ENCODE assay signal across 8 cellular contexts in genomic region chr5:132227485-132228240, GRCh38. TPM values are rescaled to one million over a fixed set of nuclear protein-coding genes. Genes with fewer than 3 reads are reported as not detected.
DNase-seq lines count a peak whose midpoint lies in the region; ATAC-seq and TF ChIP-seq lines count a peak whose summit lies in the region.

P4HA2 (minus strand) TSS chr5:132227853; CDS start chr5:132218626, 9,227 bp downstream.

- H3K27ac ChIP-seq in Peyer's patch (peak within 1 kb of the TSS; percentile 73 to 95 (median 92)), adipose tissue (ENCODE audit: low read depth, low read length) (peak within 1 kb of the TSS; percentile 62), urinary bladder (ENCODE audit: low read depth) (peak within 1 kb of the TSS; percentile 78)

- no peaks in the 10 kb centered on the region for H3K9me3 Mint-ChIP-seq in Calu3 (ENCODE audit: low read depth, unreplicated experiment)

- 0 to 1% (median 1%) methylated on average over 51 to 91 of the region's 92 CpGs for WGBS in adipose tissue, 3 donors
- WGBS in urinary bladder: 1% methylated on average over 92 of the region's 92 CpGs

- no peak for TF ChIP-seq CTCF in Calu3 (IDR thresholded peaks at IDR 0.05; ENCODE audit: unreplicated experiment)
- TF ChIP-seq CTCF in Peyer's patch (IDR thresholded peaks at IDR 0.05): peak in 3 of 6 experiments; percentile 1 to 56 (median 45)

- ATAC-seq in GM19452 (IDR thresholded peaks at IDR 0.05; ENCODE audit: unreplicated experiment) (peak; percentile 96), HG03520 (IDR thresholded peaks at IDR 0.05; ENCODE audit: unreplicated experiment) (peak; percentile 81), Right ventricle myocardium superior (ENCODE audit: poor library complexity) (peak; percentile 91)

- peak within 1 kb of the TSS; percentile 76 for H3K4me3 Mint-ChIP-seq in Calu3 (ENCODE audit: low read depth, unreplicated experiment)

- TF ChIP-seq POLR2A in Peyer's patch (IDR thresholded peaks at IDR 0.05): peak; percentile 86 to 94

- no peaks in the 10 kb centered on the region for H3K9me3 ChIP-seq in Peyer's patch

- H3K4me3 ChIP-seq in Peyer's patch (peak within 1 kb of the TSS; percentile 71 to 84 (median 76)), urinary bladder (ENCODE audit: low read depth, low read length) (peak within 1 kb of the TSS; percentile 67)

- H3K36me3 Mint-ChIP-seq in Calu3 (ENCODE audit: insufficient read depth, unreplicated experiment): peaks cover 16% of the 10 kb centered on the region

- H3K36me3 ChIP-seq in Peyer's patch: no peaks in the 10 kb centered on the region
- H3K36me3 ChIP-seq in urinary bladder (ENCODE audit: insufficient read depth): no peaks in the 10 kb centered on the region

- CTCF ChIA-PET in Calu3 (lab: Charles Lee): interaction anchor here (0.6 to 2.3 kb wide), 10 partner anchors 10 to 582 kb away, joined by 3 to 12 read pairs (median 4); no protein-coding TSS in a partner anchor

- H3K27ac Mint-ChIP-seq in Calu3 (ENCODE audit: unreplicated experiment): no peak within 1 kb of the TSS

- no TSS peak for BruUV-seq in Calu3 (replicated peaks; lab: Mats Ljungman, UMichigan)

- no peaks in the 10 kb centered on the region for H3K27me3 ChIP-seq in Peyer's patch

- peaks cover 3 to 39% (median 10%) of the 10 kb centered on the region in 4 donors for H3K4me1 ChIP-seq in Peyer's patch
- H3K4me1 ChIP-seq in urinary bladder (ENCODE audit: insufficient read depth): no peaks in the 10 kb centered on the region

- H3K27me3 Mint-ChIP-seq in Calu3 (ENCODE audit: unreplicated experiment): peaks cover 18% of the 10 kb centered on the region

- intact Hi-C loops in Calu3 (cut with micrococcal nuclease; ENCODE audit: unreplicated experiment): no loop called here
- intact Hi-C loops in Right ventricle myocardium superior (cut with DNase I): no loop called here

- DNase-seq in Calu3: peak; percentile 92
- DNase-seq in Peyer's patch: peak; percentile 46 to 91 (median 91)
- peak; percentile 91 for DNase-seq in Right ventricle myocardium superior
- peak; percentile 62 for DNase-seq in occipital lobe (lab: John Stamatoyannopoulos, UW)

- H3K4me1 Mint-ChIP-seq in Calu3 (ENCODE audit: low read depth, unreplicated experiment): peaks cover 25% of the 10 kb centered on the region

RNA-seq across cellular contexts. Expression of gene P4HA2, which starts in this region (rescaled TPM):
- total RNA-seq in Calu3 (2022) (45.1 and 51.8 TPM in 2 replicates), Peyer's patch (10 to 100 TPM; 21.5 to 81.4 (median 51.2) TPM), Right ventricle myocardium superior (77.2 TPM), occipital lobe (15.3 TPM), urinary bladder (102 TPM)
- polyA plus RNA-seq in adipose tissue (10 to 100 TPM in 2 of 3 donors, 1 to 10 TPM in 1; 8.9 to 39.9 (median 18.4) TPM), urinary bladder (44.2 TPM)

Comparison
In these comparisons a context has a peak if more than half of its experiments do, and no peak if none do; other contexts are left out.
1. Peak in every context shown above with its lines: DNase-seq, ATAC-seq, H3K4me3 ChIP-seq and H3K27ac ChIP-seq.